Comparison of ENCODE assay signal across 18 cellular contexts in genomic region chr18:48351216-48352050, GRCh38. TPM values are rescaled to one million over a fixed set of nuclear protein-coding genes. Genes with fewer than 3 reads are reported as not detected.
A peak's percentile ranks its signal among the peaks of the same experiment; 100 is the strongest.
DNase-seq lines count a peak whose midpoint lies in the region; ATAC-seq, FAIRE-seq and TF ChIP-seq lines count a peak whose summit lies in the region.
"Had no signal": no experiment of that assay in that cellular context is flagged by ENCODE, and none has a peak within 500 bp of the region (broad histone marks: within the 10 kb centered on the region; RNA-seq: fewer than 3 reads in every experiment).

No MANE protein-coding gene starts in this region.

- no peak overlapping the region for H3K4me2 ChIP-seq in K562 (ENCODE audit: insufficient read depth, low read length)

- BruUV-seq in A673 (replicated peaks; lab: Mats Ljungman, UMichigan) (no TSS peak), K562 (replicated peaks; lab: Mats Ljungman, UMichigan) (no TSS peak)

- TF ChIP-seq RAD21 in K562 (CRISPR knock-in tag; conservative IDR thresholded peaks at IDR 0.05 in 1 of 2, IDR thresholded peaks at IDR 0.05 in 1 of 2) = no peak

- DNase-seq in A673 (ENCODE audit: low spot score) = peak; percentile 87
- no peak for DNase-seq in K562 (ENCODE audit: extremely low read depth in 1 of 4, low spot score in 3 of 4)
- DNase-seq in endodermal cell = peak; percentile 37
- no peak for DNase-seq in iPS-NIHi11 (ENCODE audit: low spot score)
- no peak for DNase-seq in amniotic stem cell (lab: John Stamatoyannopoulos, UW)
- DNase-seq: ACHN; Caco-2; CD4-positive, alpha-beta T cell; GOT3; H9 had no signal

- peaks cover 27% of the 10 kb centered on the region for H3K4me1 Mint-ChIP-seq in endodermal cell

- ATAC-seq in K562 = no peak
- no peak for ATAC-seq in HG02610 (IDR thresholded peaks at IDR 0.05; ENCODE audit: unreplicated experiment)

- FAIRE-seq in K562 (lab: Jason Lieb, UNC) = no peak
- FAIRE-seq: D721Med, G401.6, GM12891 had no signal

- TF ChIP-seq CTCF in A673 (conservative IDR thresholded peaks at IDR 0.05; ENCODE audit: low read depth, low read length) = no peak
- no peak for TF ChIP-seq CTCF in HEK293 (tag by site-specific recombination; IDR thresholded peaks at IDR 0.05)
- no peak for TF ChIP-seq CTCF in K562 (IDR thresholded peaks at IDR 0.05 in 2 of 3, conservative IDR thresholded peaks at IDR 0.05 in 1 of 3; ENCODE audit: insufficient read depth in 2 of 3, low read depth in 1 of 3, low read length in 3 of 3)
- no peak for TF ChIP-seq CTCF in endodermal cell (conservative IDR thresholded peaks at IDR 0.05)

- CTCF ChIA-PET in A673 (lab: Charles Lee) = no interaction called here
- CTCF ChIA-PET in HEK293 (lab: Yijun Ruan, JAX) = interaction anchor here (0.6 kb wide), 1 partner anchor 1173 kb away, joined by 4 read pairs; no protein-coding TSS in a partner anchor
- CTCF ChIA-PET in K562 (lab: Yijun Ruan, JAX; ENCODE audit: low intra/inter-chr PET ratio) = no interaction called here

- TF ChIP-seq POLR2A in K562 (conservative IDR thresholded peaks at IDR 0.05) = no peak

- H3K36me3 ChIP-seq in A673 (ENCODE audit: insufficient read depth, low read length, poor library complexity, severe bottlenecking) (no peaks in the 10 kb centered on the region), HEK293 (ENCODE audit: control insufficient read depth in 2 of 2, insufficient read depth in 1 of 2, low read length in 2 of 2) (no peaks in the 10 kb centered on the region), K562 (ENCODE audit: control insufficient read depth, insufficient read depth, low read length) (no peaks in the 10 kb centered on the region), endodermal cell (ENCODE audit: control insufficient read depth, insufficient read depth, low read length) (no peaks in the 10 kb centered on the region)

- 0% methylated on average over 11 of the region's 12 CpGs for WGBS in K562 (ENCODE audit: insufficient coverage, low coverage, missing lambda C conversion rate)
- 62 to 81% methylated on average over 5 to 12 of the region's 12 CpGs for whole genome bisulfite sequencing in endodermal cell (ENCODE audit: insufficient coverage in 1 of 2, insufficient read length in 1 of 2), 2 experiments

- intact Hi-C loops in A673 (cut with micrococcal nuclease; ENCODE audit: unreplicated experiment) (loop anchor here (5.0 kb wide), 1 partner anchor 49 kb away; no protein-coding TSS in a partner anchor), K562 (cut with micrococcal nuclease) (no loop called here)

- peak overlapping the region; percentile 84 for H3K27ac ChIP-seq in A673 (ENCODE audit: low read depth, low read length, poor library complexity, severe bottlenecking)
- peak overlapping the region; percentile 31; the same call in 1 of the 2 replicates for H3K27ac ChIP-seq in HEK293 (ENCODE audit: extremely low read depth, low read depth, low read length)
- H3K27ac ChIP-seq in K562 (ENCODE audit: extremely low read depth, low read depth, low read length) = no peak overlapping the region
- H3K27ac ChIP-seq in endodermal cell (ENCODE audit: low read depth, low read length) = no peak overlapping the region
- H3K27ac ChIP-seq: C4-2B, HL-60 had no signal

- H3K9ac ChIP-seq in K562 (ENCODE audit: insufficient read depth in 1 of 2, low read depth in 2 of 2, low read length in 2 of 2) (no peak overlapping the region), endodermal cell (ENCODE audit: extremely low read depth, low read length, poor library complexity, severe bottlenecking) (no peak overlapping the region)

- peaks cover 2% of the 10 kb centered on the region for H3K9me3 Mint-ChIP-seq in endodermal cell
- H3K9me3 Mint-ChIP-seq: CD4-positive, alpha-beta T cell; H9 had no signal

- in situ Hi-C loops in K562 (cut with MboI) = no loop called here

- peaks cover 8% of the 10 kb centered on the region for H3K27me3 Mint-ChIP-seq in endodermal cell (ENCODE audit: insufficient read depth)

- POLR2A ChIA-PET in A673 (lab: Charles Lee; ENCODE audit: low non-redundant PET) = interaction anchor here (0.6 kb wide), 1 partner anchor 160 kb away, joined by 3 read pairs; no protein-coding TSS in a partner anchor
- POLR2A ChIA-PET in HEK293 (lab: Yijun Ruan, JAX) = no interaction called here
- POLR2A ChIA-PET in K562 (lab: Yijun Ruan, JAX) = interaction anchor here (0.6 to 0.7 kb wide), 2 partner anchors 220 to 318 kb away, joined by 3 read pairs; no protein-coding TSS in a partner anchor

- H3K4me3 ChIP-seq in A673 (ENCODE audit: low read depth, low read length, poor library complexity, severe bottlenecking) = no peak overlapping the region
- H3K4me3 ChIP-seq in HEK293 (ENCODE audit: low read depth, low read length) = no peak overlapping the region
- no peak overlapping the region for H3K4me3 ChIP-seq in K562
- no peak overlapping the region for H3K4me3 ChIP-seq in endodermal cell (ENCODE audit: low read length)

- H3K4me1 ChIP-seq in A673 (ENCODE audit: insufficient read depth, low read length, poor library complexity, severe bottlenecking) (peaks cover 22% of the 10 kb centered on the region), HEK293 (ENCODE audit: control insufficient read depth, insufficient read depth, low read length) (peaks cover 7% of the 10 kb centered on the region), K562 (replicated peaks in 1 of 2; ENCODE audit: control insufficient read depth in 2 of 2, insufficient read depth in 2 of 2, low read length in 2 of 2) (no peaks in the 10 kb centered on the region), endodermal cell (ENCODE audit: control insufficient read depth, insufficient read depth, low read length) (peaks cover 15% of the 10 kb centered on the region)
- H3K4me1 ChIP-seq: Caco-2 had no signal

- no peak for TF ChIP-seq EP300 in K562 (IDR thresholded peaks at IDR 0.05; ENCODE audit: low read length)

- H3K79me2 ChIP-seq in K562 (ENCODE audit: control insufficient read depth, insufficient read depth, low read length) = no peaks in the 10 kb centered on the region

- no peak overlapping the region for H3K4me3 Mint-ChIP-seq in endodermal cell
- H3K4me3 Mint-ChIP-seq: CD4-positive, alpha-beta T cell; H9 had no signal

- H3K9me3 ChIP-seq in A673 (ENCODE audit: low read depth, low read length, poor library complexity, severe bottlenecking) (no peaks in the 10 kb centered on the region), HEK293 (ENCODE audit: control insufficient read depth, insufficient read depth, low read depth, low read length) (no peaks in the 10 kb centered on the region), K562 (replicated peaks; ENCODE audit: control insufficient read depth, insufficient read depth, low read depth, low read length) (no peaks in the 10 kb centered on the region), endodermal cell (ENCODE audit: control insufficient read depth, low read length) (no peaks in the 10 kb centered on the region)
- H3K9me3 ChIP-seq: Caco-2 had no signal

- H3K27me3 ChIP-seq in A673 (replicated peaks; ENCODE audit: insufficient read depth, low read depth, low read length, poor library complexity) (no peaks in the 10 kb centered on the region), K562 (ENCODE audit: control insufficient read depth in 2 of 2, insufficient read depth in 2 of 2, low read length in 2 of 2) (no peaks in the 10 kb centered on the region; a peak in 1 of 5 replicates), endodermal cell (ENCODE audit: control insufficient read depth, insufficient read depth, low read length, poor library complexity, severe bottlenecking) (peaks cover 10% of the 10 kb centered on the region)

- H3K27ac Mint-ChIP-seq in endodermal cell = no peak overlapping the region
- H3K27ac Mint-ChIP-seq: CD4-positive, alpha-beta T cell; H9 had no signal

- no peak overlapping the region for H2AFZ ChIP-seq in K562 (ENCODE audit: low read depth, low read length)

- no peaks in the 10 kb centered on the region for H4K20me1 ChIP-seq in K562 (replicated peaks; ENCODE audit: control insufficient read depth, insufficient read depth, low read length)

- no peaks in the 10 kb centered on the region for H3K9me1 ChIP-seq in K562 (ENCODE audit: control insufficient read depth, insufficient read depth, low read length)

- no peaks in the 10 kb centered on the region for H3K36me3 Mint-ChIP-seq in endodermal cell (ENCODE audit: low read depth)

TF ChIP-seq in HEK293, 187 proteins besides CTCF, POLR2A, EP300 and RAD21 (continues in another document):
- TF ChIP-seq ZNF777 (tag by site-specific recombination; IDR thresholded peaks at IDR 0.05; ENCODE audit: borderline replicate concordance) (no peak), ZNF707 (tag by site-specific recombination; IDR thresholded peaks at IDR 0.05) (no peak), ZNF335 (tag by site-specific recombination; conservative IDR thresholded peaks at IDR 0.05) (no peak)

RNA-seq across cellular contexts. Expression of gene ZBTB7C, which starts 57.8 kb away (rescaled TPM):
- total RNA-seq in A673 (2021) (0.07 and 0.32 TPM in 2 replicates), K562 (2014; rRNA removed) (not detected in 2 replicates), K562 (2014; rRNA removed; fragmentation: Illumina TruSeq; extraction: Trizol) (not detected in 2 replicates), K562 (2015; rRNA removed; fragmentation: Illumina TruSeq; extraction: Trizol) (not detected in 2 replicates), K562 (2021) (not detected in 2 replicates), endodermal cell (under 1 TPM; 0.31 to 0.62 TPM)
- total RNA-seq in K562 (2011; cell fraction: chromatin; rRNA removed; ENCODE audit: low replicate concordance) = not detected in 2 replicates
- not detected in 2 replicates for total RNA-seq in K562 (2011; cell fraction: nucleolus; rRNA removed)
- total RNA-seq in K562 (2011; cell fraction: nucleoplasm; rRNA removed) = not detected in 2 replicates
- polyA plus RNA-seq in K562 (2011; rRNA removed) (not detected in 2 replicates), K562 (2014; fragmentation: Illumina TruSeq; extraction: Trizol) (not detected in 2 replicates), K562 (2014; fragmentation: Nextera tagmentation; extraction: Ambion mirVana) (not detected), K562 (2014; rRNA removed) (not detected in 2 replicates)
- polyA plus RNA-seq in K562 (2011; cell fraction: cytosol; rRNA removed) = not detected in 2 replicates
- not detected in 2 replicates for polyA plus RNA-seq in K562 (2011; cell fraction: nucleus; rRNA removed)
- 0.01 TPM in 1 of 2 replicates, not detected in the other for polyA plus RNA-seq in K562 (2012)
- polyA minus RNA-seq in K562 (2011; rRNA and poly(A)+ RNA removed) = not detected in 2 replicates
- not detected in 2 replicates for polyA minus RNA-seq in K562 (2011; cell fraction: cytosol; rRNA and poly(A)+ RNA removed)
- polyA minus RNA-seq in K562 (2011; cell fraction: nucleus; rRNA and poly(A)+ RNA removed) = not detected in 2 replicates
- polyA plus RNA-seq in endodermal cell (2013, experiment 1 of 2) = 0.43 TPM
- polyA plus RNA-seq in endodermal cell (2013, experiment 2 of 2) = 0.41 TPM
- total RNA-seq: CD4-positive, alpha-beta T cell had no signal
- polyA plus RNA-seq: BJ had no signal

Comparison
In these comparisons a context has a peak if more than half of its experiments do, and no peak if none do; other contexts are left out.
1. DNase-seq: peak in A673 (single experiment) and endodermal cell (single experiment); none in K562 (0 of 4), iPS-NIHi11 (single experiment) and amniotic stem cell (single experiment).
2. H3K27ac ChIP-seq: peak in A673 (single experiment) and HEK293 (single experiment); none in K562 (single experiment) and endodermal cell (single experiment).